ENCODE assay signal across 23 cellular contexts in the genomic region with DNA sequence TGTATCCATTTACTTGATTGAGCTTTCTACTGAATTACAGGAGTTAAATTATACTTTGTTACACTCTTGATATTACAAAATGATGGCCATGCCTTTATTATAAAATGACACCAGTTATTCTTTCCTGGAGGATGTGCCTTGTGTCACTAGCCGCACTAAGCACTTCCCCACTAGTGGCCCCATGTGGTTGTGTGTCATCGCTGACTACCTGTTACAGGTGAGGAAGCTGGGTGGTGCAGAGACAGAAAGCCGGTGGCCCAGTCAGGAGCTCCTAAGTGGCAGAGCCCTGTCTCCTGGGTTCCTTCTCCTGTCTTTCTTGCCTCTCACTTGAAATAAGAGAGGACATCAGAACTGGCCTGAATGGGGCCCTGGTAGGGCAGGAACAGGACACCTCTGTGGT.
DNase-seq lines count a peak whose midpoint lies in the region; ATAC-seq and TF ChIP-seq lines count a peak whose summit lies in the region.
"Had no signal": no experiment of that assay in that cellular context is flagged by ENCODE, and none has a peak within 500 bp of the region (broad histone marks: within the 10 kb centered on the region; RNA-seq: fewer than 3 reads in every experiment).

No MANE protein-coding gene starts in this region.

- H3K27me3 ChIP-seq in cardiac muscle cell: no peaks in the 10 kb centered on the region
- no peaks in the 10 kb centered on the region for H3K27me3 ChIP-seq in heart right ventricle
- H3K27me3 ChIP-seq in left lung: no peaks in the 10 kb centered on the region
- H3K27me3 ChIP-seq: upper lobe of left lung had no signal

- H3K36me3 Mint-ChIP-seq in chondrocyte (ENCODE audit: low read depth): no peaks in the 10 kb centered on the region

- H3K4me3 ChIP-seq in cardiac muscle cell (no peak overlapping the region), heart right ventricle (no peak overlapping the region), left lung (no peak overlapping the region)
- H3K4me3 ChIP-seq: lower lobe of right lung, upper lobe of left lung had no signal

- WGBS in heart right ventricle, 2 donors: 74 to 89% methylated on average over 3 of the region's 3 CpGs

- no peak overlapping the region for H3K4me3 Mint-ChIP-seq in chondrocyte (ENCODE audit: unreplicated experiment)
- H3K4me3 Mint-ChIP-seq: activated CD8-positive, alpha-beta memory T cell treated with anti-CD3 and anti-CD28 coated beads, Interleukin-2, amount 10 ng/mL, durations not matched to agents 7 days and 5 days; activated naive CD4-positive, alpha-beta T cell treated with anti-CD3 and anti-CD28 coated beads for 36 hours; T-helper 2 cell treated with Interferon-gamma antibody and Interleukin-4, amounts not matched to agents 5 μg/mL and 100 μg/mL, for 36 hours had no signal

- H3K27ac ChIP-seq in cardiac muscle cell (peak overlapping the region; percentile 15), heart right ventricle (no peak overlapping the region), left lung (peak overlapping the region in 1 of 2 donors; percentile 7)
- H3K27ac ChIP-seq: lower lobe of right lung, upper lobe of left lung, VCaP had no signal

- H3K4me1 Mint-ChIP-seq in chondrocyte (ENCODE audit: low read depth): peaks cover 59% of the 10 kb centered on the region

- H3K9me3 Mint-ChIP-seq in chondrocyte (ENCODE audit: low read depth): no peaks in the 10 kb centered on the region
- H3K9me3 Mint-ChIP-seq: activated naive CD4-positive, alpha-beta T cell treated with anti-CD3 and anti-CD28 coated beads for 36 hours; activated T-cell treated with anti-CD3 and anti-CD28 coated beads, Interleukin-2, amount 50 U/mL, for 72 hours; T-helper 2 cell treated with Interferon-gamma antibody and Interleukin-4, amounts not matched to agents 5 μg/mL and 100 μg/mL, for 36 hours had no signal

- no peak for ATAC-seq in heart right ventricle
- peak; percentile 35 for ATAC-seq in left lung
- ATAC-seq: activated CD8-positive, alpha-beta memory T cell treated with anti-CD3 and anti-CD28 coated beads, Interleukin-2, amount 10 ng/mL, durations not matched to agents 7 days and 5 days; lower lobe of right lung had no signal

- intact Hi-C loops in heart right ventricle (cut with DNase I): no loop called here
- intact Hi-C loops in left lung (cut with DNase I): no loop called here
- intact Hi-C loops in posterior vena cava (cut with DNase I): no loop called here

- H3K9me3 ChIP-seq in cardiac muscle cell (ENCODE audit: low read depth): no peaks in the 10 kb centered on the region
- no peaks in the 10 kb centered on the region for H3K9me3 ChIP-seq in heart right ventricle
- H3K9me3 ChIP-seq in left lung: no peaks in the 10 kb centered on the region
- H3K9me3 ChIP-seq: lower lobe of right lung, upper lobe of left lung had no signal

- DNase-seq in cardiac muscle cell (ENCODE audit: low read depth in 1 of 2, low spot score in 1 of 2): no peak
- DNase-seq in heart right ventricle: no peak
- DNase-seq in chondrocyte (ENCODE audit: low spot score): no peak
- no peak for DNase-seq in left lung
- DNase-seq in posterior vena cava (ENCODE audit: low spot score): no peak
- no peak for DNase-seq in iPS-NIHi11 (ENCODE audit: low spot score)
- no peak for DNase-seq in EL
- no peak for DNase-seq in NCI-H1048 (lab: John Stamatoyannopoulos, UW)
- DNase-seq: activated CD4-positive, alpha-beta T cell treated with anti-CD3 and anti-CD28 coated beads, Interleukin-2, amount 50 U/mL, for 1 hour; activated CD8-positive, alpha-beta memory T cell treated with anti-CD3 and anti-CD28 coated beads, Interleukin-2, amount 10 ng/mL, durations not matched to agents 7 days and 5 days; activated naive CD4-positive, alpha-beta T cell treated with anti-CD3 and anti-CD28 coated beads for 36 hours; activated T-cell treated with anti-CD3 and anti-CD28 coated beads, Interleukin-2, amount 50 U/mL, for 72 hours; amniotic stem cell; dermis blood vessel endothelial cell; DND-41; H7; lower lobe of right lung; NCI-H1105 treated with DMSO at 0.1 percent for 48 hours; NCI-H2029; NCI-H748 treated with DMSO at 0.1 percent for 48 hours; upper lobe of left lung had no signal

- no peaks in the 10 kb centered on the region for H3K27me3 Mint-ChIP-seq in chondrocyte (ENCODE audit: low read depth)
- H3K27me3 Mint-ChIP-seq: activated CD8-positive, alpha-beta memory T cell treated with anti-CD3 and anti-CD28 coated beads, Interleukin-2, amount 10 ng/mL, durations not matched to agents 7 days and 5 days had no signal

- TF ChIP-seq CTCF in cardiac muscle cell (IDR thresholded peaks at IDR 0.05; ENCODE audit: low read depth, low read length): no peak
- no peak for TF ChIP-seq CTCF in heart right ventricle (IDR thresholded peaks at IDR 0.05)
- no peak for TF ChIP-seq CTCF in chondrocyte (IDR thresholded peaks at IDR 0.05)
- TF ChIP-seq CTCF in left lung (IDR thresholded peaks at IDR 0.05): no peak

- H3K36me3 ChIP-seq in cardiac muscle cell (no peaks in the 10 kb centered on the region), heart right ventricle (no peaks in the 10 kb centered on the region), left lung (no peaks in the 10 kb centered on the region)
- H3K36me3 ChIP-seq: lower lobe of right lung, upper lobe of left lung had no signal

- H3K27ac Mint-ChIP-seq in chondrocyte (ENCODE audit: unreplicated experiment): peak overlapping the region; percentile 6
- H3K27ac Mint-ChIP-seq: activated CD8-positive, alpha-beta memory T cell treated with anti-CD3 and anti-CD28 coated beads, Interleukin-2, amount 10 ng/mL, durations not matched to agents 7 days and 5 days; activated naive CD4-positive, alpha-beta T cell treated with anti-CD3 and anti-CD28 coated beads for 36 hours; activated T-cell treated with anti-CD3 and anti-CD28 coated beads, Interleukin-2, amount 50 U/mL, for 72 hours; T-helper 2 cell treated with Interferon-gamma antibody and Interleukin-4, amounts not matched to agents 5 μg/mL and 100 μg/mL, for 36 hours had no signal

- H3K4me1 ChIP-seq in cardiac muscle cell (ENCODE audit: low read depth): peaks cover 9% of the 10 kb centered on the region
- H3K4me1 ChIP-seq in heart right ventricle: peaks cover 0 to 66% (median 28%) of the 10 kb centered on the region in 9 donors
- peaks cover 3 to 24% of the 10 kb centered on the region in 2 donors for H3K4me1 ChIP-seq in left lung
